In the genomic region with DNA sequence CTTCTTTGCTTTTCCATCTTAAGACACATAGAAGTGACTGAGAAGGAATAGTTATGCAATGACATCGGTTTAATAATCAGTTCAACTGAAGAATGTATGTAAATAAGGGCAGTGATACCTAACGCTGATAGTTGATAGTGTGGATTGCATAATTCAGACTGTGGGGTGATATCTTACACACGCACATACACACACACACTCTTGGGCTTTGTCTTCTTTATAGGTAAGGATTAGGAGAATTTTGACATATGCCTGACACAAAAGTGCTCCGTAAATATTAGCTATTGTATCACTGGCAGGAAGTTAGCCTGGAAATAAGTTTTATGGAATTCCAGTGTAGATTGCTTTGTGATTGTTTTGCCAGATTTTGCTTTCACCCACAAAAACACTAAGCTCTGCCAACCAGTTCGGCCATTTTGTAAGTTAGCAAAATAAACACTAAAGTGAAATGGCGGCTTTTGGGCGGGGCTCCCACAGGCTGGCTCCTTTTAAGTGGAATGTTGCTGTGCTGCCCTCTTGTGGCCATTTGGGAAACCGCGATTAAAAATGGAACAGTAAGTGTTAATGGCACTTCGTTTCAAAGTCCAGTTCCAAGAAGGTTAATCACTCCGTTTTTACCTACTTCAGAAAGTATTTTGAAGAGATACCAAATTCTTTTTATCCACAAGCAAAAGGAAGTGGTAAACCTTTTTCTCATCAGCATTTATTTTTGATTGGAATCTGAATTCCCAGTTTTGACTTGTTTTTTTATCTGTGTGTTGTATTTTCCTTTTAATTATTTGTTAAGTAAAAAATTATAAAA, we compare ENCODE assay signal across 7 cellular contexts. TPM values are rescaled to one million over a fixed set of nuclear protein-coding genes. Genes with fewer than 3 reads are reported as not detected.
A peak's percentile ranks its signal among the peaks of the same experiment; 100 is the strongest.
DNase-seq lines count a peak whose midpoint lies in the region; ATAC-seq and TF ChIP-seq lines count a peak whose summit lies in the region.

No MANE protein-coding gene starts in this region.

- TF ChIP-seq POLR2A in esophagus muscularis mucosa (IDR thresholded peaks at IDR 0.05; ENCODE audit: low read depth): no peak

- H3K79me2 ChIP-seq in PC-9 (ENCODE audit: low read depth): peaks cover 92% of the 10 kb centered on the region

- H3F3A ChIP-seq in PC-9 (ENCODE audit: insufficient read depth, low read depth): peaks cover 96% of the 10 kb centered on the region

- H2AFZ ChIP-seq in PC-9: peak overlapping the region; percentile 17; the same call in 1 of the 2 replicates

- H3K4me3 ChIP-seq in PC-9 (peak overlapping the region; percentile 42; the same call in 1 of the 2 replicates), esophagus muscularis mucosa (peak overlapping the region; percentile 10 to 32 (median 21)), muscle layer of duodenum (ENCODE audit: low read depth in 1 of 2, low read length in 2 of 2) (peak overlapping the region; percentile 21 to 23)

- no peaks in the 10 kb centered on the region for H3K27me3 ChIP-seq in PC-9 (ENCODE audit: insufficient read depth, low read depth)
- no peaks in the 10 kb centered on the region for H3K27me3 ChIP-seq in esophagus muscularis mucosa
- no peaks in the 10 kb centered on the region for H3K27me3 ChIP-seq in muscle layer of duodenum (ENCODE audit: low read depth, low read length)

- peaks cover 97% of the 10 kb centered on the region for H3K4me1 ChIP-seq in PC-9 (replicated peaks; ENCODE audit: insufficient read depth)
- H3K4me1 ChIP-seq in esophagus muscularis mucosa: peaks cover 87 to 100% (median 100%) of the 10 kb centered on the region in 4 donors
- H3K4me1 ChIP-seq in muscle layer of duodenum (ENCODE audit: control insufficient read depth in 1 of 2, insufficient read depth in 2 of 2, low read length in 2 of 2): peaks cover 32 to 75% of the 10 kb centered on the region in 2 donors

- peaks cover 35% of the 10 kb centered on the region for H3K36me3 Mint-ChIP-seq in activated T-cell treated with anti-CD3 and anti-CD28 coated beads, Interleukin-2, amount 50 U/mL, for 4 hours (ENCODE audit: insufficient read depth)

- H3K36me3 ChIP-seq in KOPT-K1 (ENCODE audit: insufficient read depth, low read length) (peaks cover 28% of the 10 kb centered on the region), PC-9 (ENCODE audit: low read depth) (peaks cover 31% of the 10 kb centered on the region), esophagus muscularis mucosa (peaks cover 0 to 2% (median 0%) of the 10 kb centered on the region in 4 donors), muscle layer of duodenum (ENCODE audit: control insufficient read depth in 1 of 2, insufficient read depth in 2 of 2, low read length in 2 of 2) (peaks cover 0 to 32% of the 10 kb centered on the region in 2 donors)

- H3K4me3 Mint-ChIP-seq in activated T-cell treated with anti-CD3 and anti-CD28 coated beads, Interleukin-2, amount 50 U/mL, for 4 hours: no peak overlapping the region

- no peaks in the 10 kb centered on the region for H3K9me3 Mint-ChIP-seq in activated T-cell treated with anti-CD3 and anti-CD28 coated beads, Interleukin-2, amount 50 U/mL, for 4 hours

- H3K27ac ChIP-seq in KOPT-K1 (ENCODE audit: low read depth, low read length, poor library complexity, severe bottlenecking) (peak overlapping the region; percentile 57), PC-9 (peak overlapping the region; percentile 97), esophagus muscularis mucosa (replicated peaks in 1 of 4) (peak overlapping the region; percentile 89 to 98 (median 94)), muscle layer of duodenum (ENCODE audit: low read length) (peak overlapping the region; percentile 84)

- POLR2A ChIA-PET in PC-9 (lab: Charles Lee; ENCODE audit: unreplicated experiment): interaction anchor here (0.6 to 0.7 kb wide), 8 partner anchors 10 to 115 kb away, joined by 3 to 7 read pairs (median 4); no protein-coding TSS in a partner anchor

- H3K4me2 ChIP-seq in PC-9: peak overlapping the region; percentile 75

- CTCF ChIA-PET in PC-9 (lab: Charles Lee): interaction anchor here (0.6 to 1.4 kb wide), 4 partner anchors 10 to 120 kb away, joined by 4 to 10 read pairs (median 6); a partner anchor contains a TSS

- BruUV-seq in PC-9 (replicated peaks; lab: Mats Ljungman, UMichigan): no TSS peak

- H3K9me2 ChIP-seq in PC-9 (ENCODE audit: insufficient read depth): no peaks in the 10 kb centered on the region

- TF ChIP-seq CTCF in PC-9 (conservative IDR thresholded peaks at IDR 0.05) (peak; percentile 91), esophagus muscularis mucosa (IDR thresholded peaks at IDR 0.05) (peak; percentile 88 to 97 (median 97))

- no peaks in the 10 kb centered on the region for H3K9me3 ChIP-seq in KOPT-K1 (ENCODE audit: insufficient read depth, low read length, poor library complexity, severe bottlenecking)
- no peaks in the 10 kb centered on the region for H3K9me3 ChIP-seq in PC-9 (ENCODE audit: insufficient read depth, low read depth)
- H3K9me3 ChIP-seq in esophagus muscularis mucosa: no peaks in the 10 kb centered on the region
- no peaks in the 10 kb centered on the region for H3K9me3 ChIP-seq in muscle layer of duodenum (ENCODE audit: control insufficient read depth in 1 of 2, low read length in 2 of 2)

- no peaks in the 10 kb centered on the region for H3K27me3 Mint-ChIP-seq in activated T-cell treated with anti-CD3 and anti-CD28 coated beads, Interleukin-2, amount 50 U/mL, for 4 hours (ENCODE audit: low read depth)

- peak; percentile 88 to 94 for DNase-seq in PC-9
- DNase-seq in activated T-cell treated with anti-CD3 and anti-CD28 coated beads, Interleukin-2, amount 50 U/mL, for 4 hours: peak; percentile 92
- DNase-seq in esophagus muscularis mucosa (ENCODE audit: extremely low spot score): peak; percentile 99
- DNase-seq in stimulated activated CD8-positive, alpha-beta memory T cell treated with anti-CD3 and anti-CD28 coated beads, Interleukin-7, amount 100 ng/mL, for 1 hour (ENCODE audit: low read depth in 2 of 2): peak; percentile 83 to 91

- 28% methylated on average over 11 of the region's 11 CpGs for whole genome bisulfite sequencing in esophagus muscularis mucosa

- ATAC-seq in GM18858 (IDR thresholded peaks at IDR 0.05; ENCODE audit: unreplicated experiment): peak; percentile 33
- ATAC-seq in activated T-cell treated with anti-CD3 and anti-CD28 coated beads, Interleukin-2, amount 50 U/mL, for 4 hours: peak; percentile 18 to 23

- TF ChIP-seq EP300 in esophagus muscularis mucosa (IDR thresholded peaks at IDR 0.05): no peak

- H3K4me1 Mint-ChIP-seq in activated T-cell treated with anti-CD3 and anti-CD28 coated beads, Interleukin-2, amount 50 U/mL, for 4 hours (ENCODE audit: low read depth): peaks cover 84% of the 10 kb centered on the region

- intact Hi-C loops in PC-9 (cut with micrococcal nuclease; ENCODE audit: unreplicated experiment) (loop anchor here (1.0 kb wide), 4 partner anchors 12 to 121 kb away; no protein-coding TSS in a partner anchor), esophagus muscularis mucosa (cut with DNase I) (loop anchor here (2.0 kb wide), 1 partner anchor 109 kb away; no protein-coding TSS in a partner anchor)

- no peaks in the 10 kb centered on the region for H4K20me1 ChIP-seq in PC-9 (ENCODE audit: insufficient read depth)

RNA-seq across cellular contexts. Expression of a gene that starts 17.7 kb away (rescaled TPM):
- 105 and 120 TPM in 2 replicates for total RNA-seq in PC-9 (2021)
- 10 to 100 TPM; 58.0 to 67.7 (median 59.7) TPM for total RNA-seq in activated T-cell treated with anti-CD3 and anti-CD28 coated beads, Interleukin-2, amount 50 U/mL, for 4 hours
- 10 to 100 TPM; 54.3 to 86.0 (median 62.8) TPM for total RNA-seq in esophagus muscularis mucosa

Comparison
In these comparisons a context has a peak if more than half of its experiments do, and no peak if none do; other contexts are left out.
1. Peak in every context shown above with its lines: DNase-seq, ATAC-seq, H3K4me3 ChIP-seq and H3K27ac ChIP-seq.